In genomic region chr10:514137-514671, GRCh38 we compare ENCODE assay signal across 12 cellular contexts.
A peak's percentile ranks its signal among the peaks of the same experiment; 100 is the strongest.
DNase-seq lines count a peak whose midpoint lies in the region; ATAC-seq and TF ChIP-seq lines count a peak whose summit lies in the region.
"Had no signal": no experiment of that assay in that cellular context is flagged by ENCODE, and none has a peak within 500 bp of the region (broad histone marks: within the 10 kb centered on the region; RNA-seq: fewer than 3 reads in every experiment).

No MANE protein-coding gene starts in this region.

- no peak for TF ChIP-seq CTCF in WTC11 (IDR thresholded peaks at IDR 0.05)

- DNase-seq in NCI-H1417 treated with DMSO at 0.1 percent for 48 hours (lab: John Stamatoyannopoulos, UW) (peak; percentile 78), anterior cingulate cortex (lab: John Stamatoyannopoulos, UW) (peak; percentile 23 to 95 (median 77)), mucosa of gallbladder (ENCODE audit: low spot score) (peak; percentile 68), cerebellar nuclear complex (lab: John Stamatoyannopoulos, UW) (no peak), WTC11 (ENCODE audit: low spot score) (no peak), CD1c-positive myeloid dendritic cell (ENCODE audit: extremely low spot score) (no peak)
- no peak for DNase-seq in activated CD4-positive, alpha-beta memory T cell treated with anti-CD3 and anti-CD28 coated beads, Interleukin-2, amount 10 ng/mL, durations not matched to agents 7 days and 5 days
- DNase-seq: activated CD8-positive, alpha-beta T cell treated with anti-CD3 and anti-CD28 coated beads, Interleukin-2, amount 10 ng/mL, durations not matched to agents 7 days and 5 days; foreskin melanocyte had no signal

- no peaks in the 10 kb centered on the region for H3K9me3 Mint-ChIP-seq in activated CD4-positive, alpha-beta memory T cell treated with anti-CD3 and anti-CD28 coated beads, Interleukin-2, amount 10 ng/mL, durations not matched to agents 7 days and 5 days
- peaks cover 3% of the 10 kb centered on the region; the same call in 1 of the 2 replicates for H3K9me3 Mint-ChIP-seq in WTC11

- CTCF ChIA-PET in activated CD4-positive, alpha-beta memory T cell treated with anti-CD3 and anti-CD28 coated beads, Interleukin-2, amount 10 ng/mL, durations not matched to agents 7 days and 5 days (lab: Charles Lee), result interaction anchor here (0.8 kb wide), 1 partner anchor 13 kb away, joined by 3 read pairs; no protein-coding TSS in a partner anchor
- CTCF ChIA-PET in WTC11 (lab: Charles Lee), result interaction anchor here (0.6 kb wide), 1 partner anchor 147 kb away, joined by 3 read pairs; no protein-coding TSS in a partner anchor

- no peak overlapping the region for H3K9ac ChIP-seq in BLaER1

- H3K4me3 ChIP-seq in BLaER1, result no peak overlapping the region

- H3K4me3 Mint-ChIP-seq in activated CD4-positive, alpha-beta memory T cell treated with anti-CD3 and anti-CD28 coated beads, Interleukin-2, amount 10 ng/mL, durations not matched to agents 7 days and 5 days, result no peak overlapping the region
- no peak overlapping the region for H3K4me3 Mint-ChIP-seq in WTC11
- H3K4me3 Mint-ChIP-seq: activated CD8-positive, alpha-beta T cell treated with anti-CD3 and anti-CD28 coated beads, Interleukin-2, amount 10 ng/mL, durations not matched to agents 7 days and 5 days had no signal

- H3K27ac Mint-ChIP-seq in activated CD4-positive, alpha-beta memory T cell treated with anti-CD3 and anti-CD28 coated beads, Interleukin-2, amount 10 ng/mL, durations not matched to agents 7 days and 5 days, result no peak overlapping the region
- no peak overlapping the region for H3K27ac Mint-ChIP-seq in WTC11
- H3K27ac Mint-ChIP-seq: activated CD8-positive, alpha-beta T cell treated with anti-CD3 and anti-CD28 coated beads, Interleukin-2, amount 10 ng/mL, durations not matched to agents 7 days and 5 days had no signal

- no peaks in the 10 kb centered on the region for H3K9me3 ChIP-seq in BLaER1
- H3K9me3 ChIP-seq: Peyer's patch had no signal

- POLR2A ChIA-PET in activated CD4-positive, alpha-beta memory T cell treated with anti-CD3 and anti-CD28 coated beads, Interleukin-2, amount 10 ng/mL, durations not matched to agents 7 days and 5 days (lab: Charles Lee), result no interaction called here
- POLR2A ChIA-PET in WTC11 (lab: Charles Lee), result no interaction called here

- no peaks in the 10 kb centered on the region for H3K36me3 Mint-ChIP-seq in activated CD4-positive, alpha-beta memory T cell treated with anti-CD3 and anti-CD28 coated beads, Interleukin-2, amount 10 ng/mL, durations not matched to agents 7 days and 5 days (ENCODE audit: low read depth)
- no peaks in the 10 kb centered on the region for H3K36me3 Mint-ChIP-seq in WTC11

- peaks cover 8% of the 10 kb centered on the region for H3K27me3 Mint-ChIP-seq in activated CD4-positive, alpha-beta memory T cell treated with anti-CD3 and anti-CD28 coated beads, Interleukin-2, amount 10 ng/mL, durations not matched to agents 7 days and 5 days
- peaks cover 19% of the 10 kb centered on the region for H3K27me3 Mint-ChIP-seq in WTC11 (ENCODE audit: low read depth)

- H3K27ac ChIP-seq in BLaER1, result no peak overlapping the region

- peaks cover 79% of the 10 kb centered on the region for H3K4me1 ChIP-seq in BLaER1

- peaks cover 12% of the 10 kb centered on the region; the same call in 1 of the 2 replicates for H3K36me3 ChIP-seq in BLaER1
- H3K36me3 ChIP-seq: Peyer's patch had no signal

- H4K20me1 ChIP-seq in BLaER1, result peaks cover 95% of the 10 kb centered on the region

- H3K4me2 ChIP-seq in BLaER1, result peak overlapping the region; percentile 87

- no peak for ATAC-seq in WTC11
- ATAC-seq: activated CD8-positive, alpha-beta T cell treated with anti-CD3 and anti-CD28 coated beads, Interleukin-2, amount 10 ng/mL, durations not matched to agents 7 days and 5 days; HCT116 had no signal

- H3K4me1 Mint-ChIP-seq in activated CD4-positive, alpha-beta memory T cell treated with anti-CD3 and anti-CD28 coated beads, Interleukin-2, amount 10 ng/mL, durations not matched to agents 7 days and 5 days, result peaks cover 8% of the 10 kb centered on the region
- peaks cover 14% of the 10 kb centered on the region for H3K4me1 Mint-ChIP-seq in WTC11

- peaks cover 14% of the 10 kb centered on the region; the same call in 1 of the 2 replicates for H3K27me3 ChIP-seq in BLaER1
- H3K27me3 ChIP-seq: Peyer's patch had no signal

TF ChIP-seq in WTC11, 78 proteins besides CTCF, POLR2A, EP300 and RAD21 (continues in another document):
- TF ChIP-seq ZNF219 (CRISPR knock-in tag; IDR thresholded peaks at IDR 0.05; ENCODE audit: borderline replicate concordance) (no peak), ARID4B (CRISPR knock-in tag; IDR thresholded peaks at IDR 0.05; ENCODE audit: borderline replicate concordance) (no peak), JAZF1 (CRISPR knock-in tag; IDR thresholded peaks at IDR 0.05) (no peak), NFYB (CRISPR knock-in tag; conservative IDR thresholded peaks at IDR 0.05; ENCODE audit: low read depth) (no peak), TEAD4 (CRISPR knock-in tag; IDR thresholded peaks at IDR 0.05) (no peak), CREM (CRISPR knock-in tag; IDR thresholded peaks at IDR 0.05) (no peak), FOXP4 (CRISPR knock-in tag; IDR thresholded peaks at IDR 0.05) (no peak), ZBTB43 (CRISPR knock-in tag; IDR thresholded peaks at IDR 0.05) (no peak), CBFB (CRISPR knock-in tag; IDR thresholded peaks at IDR 0.05; ENCODE audit: low read depth) (no peak), CREB1 (CRISPR knock-in tag; IDR thresholded peaks at IDR 0.05) (no peak), NR3C1 (CRISPR knock-in tag; conservative IDR thresholded peaks at IDR 0.05; ENCODE audit: low read depth) (no peak), TCF7 (CRISPR knock-in tag; IDR thresholded peaks at IDR 0.05; ENCODE audit: low read depth) (no peak), KAT7 (CRISPR knock-in tag; IDR thresholded peaks at IDR 0.05; ENCODE audit: borderline replicate concordance) (no peak), RORB (CRISPR knock-in tag; IDR thresholded peaks at IDR 0.05) (no peak)

Comparison
In these comparisons a context has a peak if more than half of its experiments do, and no peak if none do; other contexts are left out.
1. DNase-seq: peak in NCI-H1417 treated with DMSO at 0.1 percent for 48 hours (single experiment), anterior cingulate cortex (58 of 58) and mucosa of gallbladder (single experiment); none in activated CD4-positive, alpha-beta memory T cell treated with anti-CD3 and anti-CD28 coated beads, Interleukin-2, amount 10 ng/mL, durations not matched to agents 7 days and 5 days (single experiment), cerebellar nuclear complex (0 of 2), WTC11 (single experiment) and CD1c-positive myeloid dendritic cell (single experiment).